In the genomic region with DNA sequence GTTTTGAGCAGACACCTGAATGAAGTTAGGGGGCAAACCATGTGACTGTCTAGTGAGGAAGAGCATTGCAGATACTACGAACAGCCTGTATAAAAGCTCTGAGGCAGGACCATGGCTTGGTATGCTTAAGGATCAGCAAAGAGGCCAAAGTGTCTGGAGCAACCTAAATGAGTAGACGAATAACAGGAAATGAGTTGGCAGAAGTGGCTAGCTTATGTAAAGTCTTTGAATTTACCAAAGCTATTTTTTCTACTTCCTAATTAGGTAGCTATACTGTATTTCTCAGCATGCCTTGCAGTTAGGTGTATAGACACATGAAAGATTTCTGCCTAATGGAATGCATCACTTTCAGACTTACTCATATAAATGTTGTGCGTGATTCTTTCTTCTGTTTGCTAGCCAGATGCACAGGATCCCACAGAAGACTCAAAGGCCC, we compare ENCODE assay signal across 7 cellular contexts. TPM values are rescaled to one million over a fixed set of nuclear protein-coding genes. Genes with fewer than 3 reads are reported as not detected.
DNase-seq lines count a peak whose midpoint lies in the region; ATAC-seq and TF ChIP-seq lines count a peak whose summit lies in the region.

No MANE protein-coding gene starts in this region.

- H2AFZ ChIP-seq in Loucy (ENCODE audit: low read length) (peak overlapping the region; percentile 68), neuronal stem cell (ENCODE audit: low read length) (no peak overlapping the region)

- H3K4ac ChIP-seq in neuronal stem cell (ENCODE audit: low read length): no peak overlapping the region

- no CpG with 5 or more reads among the region's 3 CpGs for WGBS in neuronal stem cell (ENCODE audit: extremely low coverage in 2 of 2, insufficient read length in 2 of 2, insufficient replicate concordance in 1 of 2), 2 donors

- no peak overlapping the region for H3K18ac ChIP-seq in neuronal stem cell (ENCODE audit: low read length)

- H4K8ac ChIP-seq in neuronal stem cell (ENCODE audit: low read depth, low read length): no peak overlapping the region

- POLR2A ChIA-PET in activated naive CD8-positive, alpha-beta T cell treated with anti-CD3 and anti-CD28 coated beads, Interleukin-2, amount 10 ng/mL, durations not matched to agents 7 days and 5 days (lab: Charles Lee): interaction anchor here (1.1 to 2.7 kb wide), 4 partner anchors 9 to 22 kb away, joined by 6 to 22 read pairs (median 10); a partner anchor contains a TSS

- no peaks in the 10 kb centered on the region; the same call in 1 of the 2 replicates for H3F3A ChIP-seq in Loucy (ENCODE audit: low read depth)

- no peaks in the 10 kb centered on the region for H3K9me2 ChIP-seq in Loucy (replicated peaks; ENCODE audit: low read depth, low read length)

- H3K4me1 Mint-ChIP-seq in activated naive CD8-positive, alpha-beta T cell treated with anti-CD3 and anti-CD28 coated beads, Interleukin-2, amount 10 ng/mL, durations not matched to agents 7 days and 5 days: peaks cover 35% of the 10 kb centered on the region
- peaks cover 19 to 27% of the 10 kb centered on the region in 2 donors for H3K4me1 Mint-ChIP-seq in natural killer cell treated with Interleukin-12 subunit alpha and Interleukin-12 subunit beta and Interleukin-15 and Interleukin-18, amount 100 ng/mL, for 72 hours (ENCODE audit: low read depth in 2 of 2)

- peaks cover 12% of the 10 kb centered on the region for H3K36me3 Mint-ChIP-seq in activated naive CD8-positive, alpha-beta T cell treated with anti-CD3 and anti-CD28 coated beads, Interleukin-2, amount 10 ng/mL, durations not matched to agents 7 days and 5 days
- H3K36me3 Mint-ChIP-seq in natural killer cell treated with Interleukin-12 subunit alpha and Interleukin-12 subunit beta and Interleukin-15 and Interleukin-18, amount 100 ng/mL, for 72 hours: no peaks in the 10 kb centered on the region

- no peak overlapping the region for H3K14ac ChIP-seq in neuronal stem cell (ENCODE audit: low read length)

- no peaks in the 10 kb centered on the region for H3K79me1 ChIP-seq in neuronal stem cell (ENCODE audit: low read depth, low read length)

- H3K4me1 ChIP-seq in Loucy (ENCODE audit: insufficient read depth, low read length, poor library complexity, severe bottlenecking): peaks cover 25% of the 10 kb centered on the region
- H3K4me1 ChIP-seq in neuronal stem cell (ENCODE audit: control insufficient read depth in 2 of 2, insufficient read depth in 1 of 2, low read depth in 1 of 2, low read length in 2 of 2): no peaks in the 10 kb centered on the region

- H3K4me3 Mint-ChIP-seq in activated naive CD8-positive, alpha-beta T cell treated with anti-CD3 and anti-CD28 coated beads, Interleukin-2, amount 10 ng/mL, durations not matched to agents 7 days and 5 days: peak overlapping the region; percentile 51
- H3K4me3 Mint-ChIP-seq in natural killer cell treated with Interleukin-12 subunit alpha and Interleukin-12 subunit beta and Interleukin-15 and Interleukin-18, amount 100 ng/mL, for 72 hours: peak overlapping the region; percentile 59

- no peak overlapping the region for H3K23ac ChIP-seq in neuronal stem cell (ENCODE audit: low read depth, low read length, poor library complexity)

- no peaks in the 10 kb centered on the region for H3K36me3 ChIP-seq in Loucy (ENCODE audit: insufficient read depth, low read length)
- H3K36me3 ChIP-seq in neuronal stem cell (replicated peaks in 1 of 2; ENCODE audit: control insufficient read depth in 2 of 2, insufficient read depth in 2 of 2, low read length in 2 of 2): no peaks in the 10 kb centered on the region

- H2AK5ac ChIP-seq in neuronal stem cell (ENCODE audit: low read depth, low read length): no peak overlapping the region

- peak overlapping the region; percentile 87 for H3K27ac Mint-ChIP-seq in activated naive CD8-positive, alpha-beta T cell treated with anti-CD3 and anti-CD28 coated beads, Interleukin-2, amount 10 ng/mL, durations not matched to agents 7 days and 5 days
- peak overlapping the region; percentile 65 to 88 for H3K27ac Mint-ChIP-seq in natural killer cell treated with Interleukin-12 subunit alpha and Interleukin-12 subunit beta and Interleukin-15 and Interleukin-18, amount 100 ng/mL, for 72 hours

- ATAC-seq in GM19351 (IDR thresholded peaks at IDR 0.05; ENCODE audit: unreplicated experiment): peak; percentile 55
- ATAC-seq in activated naive CD8-positive, alpha-beta T cell treated with anti-CD3 and anti-CD28 coated beads, Interleukin-2, amount 10 ng/mL, durations not matched to agents 7 days and 5 days (ENCODE audit: low read depth): peak; percentile 90
- peak; percentile 81 to 91 for ATAC-seq in natural killer cell treated with Interleukin-12 subunit alpha and Interleukin-12 subunit beta and Interleukin-15 and Interleukin-18, amount 100 ng/mL, for 72 hours

- peaks cover 7% of the 10 kb centered on the region for H3K9me3 Mint-ChIP-seq in activated naive CD8-positive, alpha-beta T cell treated with anti-CD3 and anti-CD28 coated beads, Interleukin-2, amount 10 ng/mL, durations not matched to agents 7 days and 5 days
- H3K9me3 Mint-ChIP-seq in natural killer cell treated with Interleukin-12 subunit alpha and Interleukin-12 subunit beta and Interleukin-15 and Interleukin-18, amount 100 ng/mL, for 72 hours: no peaks in the 10 kb centered on the region

- H3K27me3 ChIP-seq in Loucy (ENCODE audit: insufficient read depth, low read length, poor library complexity, severe bottlenecking) (no peaks in the 10 kb centered on the region), neuronal stem cell (ENCODE audit: control insufficient read depth in 3 of 3, insufficient read depth in 3 of 3, low read depth in 1 of 3, low read length in 3 of 3) (peaks cover 0 to 2% (median 0%) of the 10 kb centered on the region in 3 experiments)

- H3K9me3 ChIP-seq in Loucy (ENCODE audit: insufficient read depth, low read depth, low read length) (no peaks in the 10 kb centered on the region), neuronal stem cell (replicated peaks in 1 of 2; ENCODE audit: control insufficient read depth in 2 of 2, insufficient read depth in 1 of 2, low read depth in 1 of 2, low read length in 2 of 2) (no peaks in the 10 kb centered on the region)

- H3K27ac ChIP-seq in neuronal stem cell (replicated peaks; ENCODE audit: low read length): no peak overlapping the region

- H2BK5ac ChIP-seq in neuronal stem cell (ENCODE audit: low read length): no peak overlapping the region

- no peak overlapping the region for H4K91ac ChIP-seq in neuronal stem cell (ENCODE audit: low read depth, low read length, poor library complexity)

- H2BK120ac ChIP-seq in neuronal stem cell (ENCODE audit: low read depth, low read length): no peak overlapping the region

- H4K20me1 ChIP-seq in Loucy (ENCODE audit: insufficient read depth, low read length, poor library complexity, severe bottlenecking): no peaks in the 10 kb centered on the region

- no peak overlapping the region for H2BK15ac ChIP-seq in neuronal stem cell (ENCODE audit: low read length)

- no peak overlapping the region for H2BK12ac ChIP-seq in neuronal stem cell (ENCODE audit: low read length)

- no peaks in the 10 kb centered on the region for H3K27me3 Mint-ChIP-seq in activated naive CD8-positive, alpha-beta T cell treated with anti-CD3 and anti-CD28 coated beads, Interleukin-2, amount 10 ng/mL, durations not matched to agents 7 days and 5 days
- H3K27me3 Mint-ChIP-seq in natural killer cell treated with Interleukin-12 subunit alpha and Interleukin-12 subunit beta and Interleukin-15 and Interleukin-18, amount 100 ng/mL, for 72 hours: no peaks in the 10 kb centered on the region

- DNase-seq in activated naive CD8-positive, alpha-beta T cell treated with anti-CD3 and anti-CD28 coated beads, Interleukin-2, amount 10 ng/mL, durations not matched to agents 7 days and 5 days: no peak
- peak; percentile 61 for DNase-seq in natural killer cell treated with Interleukin-12 subunit alpha and Interleukin-12 subunit beta and Interleukin-15 and Interleukin-18, amount 100 ng/mL, for 72 hours (ENCODE audit: low spot score)
- DNase-seq in neuronal stem cell (ENCODE audit: low spot score): no peak
- DNase-seq in SW480 (ENCODE audit: low spot score): no peak
- DNase-seq in foreskin melanocyte: no peak

- H3K4me2 ChIP-seq in Loucy (ENCODE audit: low read depth, low read length, poor library complexity, severe bottlenecking) (peak overlapping the region; percentile 42), neuronal stem cell (ENCODE audit: insufficient read depth, low read length, poor library complexity, severe bottlenecking) (no peak overlapping the region)

- TF ChIP-seq CTCF in Loucy (conservative IDR thresholded peaks at IDR 0.05; ENCODE audit: low read length): no peak

- H3K79me2 ChIP-seq in Loucy (ENCODE audit: insufficient read depth, low read length): no peaks in the 10 kb centered on the region

- peak overlapping the region; percentile 22 for H3K9ac ChIP-seq in Loucy (ENCODE audit: low read depth, low read length, poor library complexity, severe bottlenecking)
- H3K9ac ChIP-seq in neuronal stem cell (ENCODE audit: low read depth, low read length, poor library complexity): no peak overlapping the region

- H3K4me3 ChIP-seq in Loucy (ENCODE audit: low read length, poor library complexity, severe bottlenecking) (peak overlapping the region; percentile 5), neuronal stem cell (ENCODE audit: low read length in 2 of 2) (no peak overlapping the region)

RNA-seq across cellular contexts. Expression of a gene that starts 9.3 kb away (rescaled TPM):
- 10 to 100 TPM; 23.9 to 25.5 TPM for total RNA-seq in activated naive CD8-positive, alpha-beta T cell treated with anti-CD3 and anti-CD28 coated beads, Interleukin-2, amount 10 ng/mL, durations not matched to agents 7 days and 5 days
- total RNA-seq in natural killer cell treated with Interleukin-12 subunit alpha and Interleukin-12 subunit beta and Interleukin-15 and Interleukin-18, amount 100 ng/mL, for 72 hours: 10 to 100 TPM; 11.6 to 24.0 TPM
- 0.11 TPM for polyA plus RNA-seq in neuronal stem cell (2013, experiment 1 of 2)
- polyA plus RNA-seq in neuronal stem cell (2013, experiment 2 of 2): 0.08 TPM
